ENCODE assay signal across 23 cellular contexts in genomic region chr5:2876183-2876582, GRCh38.
DNase-seq lines count a peak whose midpoint lies in the region; ATAC-seq, FAIRE-seq and TF ChIP-seq lines count a peak whose summit lies in the region.
"Had no signal": no experiment of that assay in that cellular context is flagged by ENCODE, and none has a peak within 500 bp of the region (broad histone marks: within the 10 kb centered on the region; RNA-seq: fewer than 3 reads in every experiment).

No MANE protein-coding gene starts in this region.

- no peaks in the 10 kb centered on the region for H3K79me1 ChIP-seq in trophoblast cell (ENCODE audit: low read length)

- H3K4me2 ChIP-seq in trophoblast cell (ENCODE audit: low read length): no peak overlapping the region

- 79% methylated on average over 5 of the region's 6 CpGs for WGBS in esophagus muscularis mucosa
- WGBS in trophoblast cell (ENCODE audit: extremely low coverage, insufficient coverage, insufficient read length): no CpG with 5 or more reads among the region's 6 CpGs

- no peak for TF ChIP-seq CTCF in right atrium auricular region (IDR thresholded peaks at IDR 0.05)
- TF ChIP-seq CTCF in esophagus muscularis mucosa (IDR thresholded peaks at IDR 0.05): no peak
- no peak for TF ChIP-seq CTCF in vagina (IDR thresholded peaks at IDR 0.05)
- no peak for TF ChIP-seq CTCF in WERI-Rb-1 (IDR thresholded peaks at IDR 0.05; ENCODE audit: low read depth, low read length)
- TF ChIP-seq CTCF in D721Med (IDR thresholded peaks at IDR 0.05; ENCODE audit: insufficient read depth, missing control alignments): no peak

- no peak overlapping the region for H3K4ac ChIP-seq in trophoblast cell (ENCODE audit: low read depth, low read length)

- DNase-seq in right atrium auricular region (ENCODE audit: low spot score) (peak; percentile 30), Right ventricle myocardium inferior (ENCODE audit: missing footprints) (no peak), esophagus muscularis mucosa (ENCODE audit: extremely low spot score) (peak; percentile 64), trophoblast cell (no peak), vagina (ENCODE audit: extremely low spot score in 2 of 2) (peak; percentile 58), WERI-Rb-1 (no peak), D721Med (ENCODE audit: insufficient read length, low spot score) (no peak), NK-92 (lab: John Stamatoyannopoulos, UW; ENCODE audit: unreplicated experiment) (no peak)
- DNase-seq: GOT3, KG1, MG63, NCI-H1105 treated with DMSO at 0.1 percent for 48 hours, NCI-H146, NCI-H1930, NCI-H2107, NCI-H526, NCI-H82, Peyer's patch, SIG-M5 had no signal

- H2BK5ac ChIP-seq in trophoblast cell (ENCODE audit: low read depth, low read length, poor library complexity): no peak overlapping the region

- no peak overlapping the region for H2AK5ac ChIP-seq in trophoblast cell (ENCODE audit: low read length)

- H3K36me3 ChIP-seq in right atrium auricular region: no peaks in the 10 kb centered on the region
- no peaks in the 10 kb centered on the region for H3K36me3 ChIP-seq in esophagus muscularis mucosa
- H3K36me3 ChIP-seq in trophoblast cell (ENCODE audit: control insufficient read depth in 1 of 2, insufficient read depth in 2 of 2, low read length in 2 of 2): no peaks in the 10 kb centered on the region
- H3K36me3 ChIP-seq in vagina: no peaks in the 10 kb centered on the region
- no peaks in the 10 kb centered on the region for H3K36me3 ChIP-seq in WERI-Rb-1
- H3K36me3 ChIP-seq: MG63, Peyer's patch had no signal

- H3K27ac ChIP-seq in right atrium auricular region (no peak overlapping the region), esophagus muscularis mucosa (replicated peaks in 1 of 4) (no peak overlapping the region), trophoblast cell (ENCODE audit: low read depth, low read length) (no peak overlapping the region), vagina (no peak overlapping the region), WERI-Rb-1 (no peak overlapping the region)
- H3K27ac ChIP-seq: 22Rv1, Peyer's patch, SK-N-MC had no signal

- H3K79me2 ChIP-seq in trophoblast cell (ENCODE audit: control insufficient read depth, insufficient read depth, low read length, poor library complexity): no peaks in the 10 kb centered on the region

- no peak overlapping the region for H4K8ac ChIP-seq in trophoblast cell (ENCODE audit: low read depth, low read length)

- H2AFZ ChIP-seq in trophoblast cell (ENCODE audit: insufficient read depth, low read length, poor library complexity): no peak overlapping the region

- intact Hi-C loops in Right ventricle myocardium inferior (cut with DNase I): no loop called here
- intact Hi-C loops in esophagus muscularis mucosa (cut with DNase I): no loop called here
- intact Hi-C loops in vagina (cut with DNase I): no loop called here

- H3K4me1 ChIP-seq in right atrium auricular region (no peaks in the 10 kb centered on the region), esophagus muscularis mucosa (no peaks in the 10 kb centered on the region), trophoblast cell (ENCODE audit: control insufficient read depth in 1 of 2, insufficient read depth in 2 of 2, low read length in 2 of 2) (no peaks in the 10 kb centered on the region), vagina (no peaks in the 10 kb centered on the region)
- H3K4me1 ChIP-seq: Peyer's patch had no signal

- H3K9me3 ChIP-seq in right atrium auricular region: peaks cover 0 to 14% of the 10 kb centered on the region in 2 donors
- peaks cover 0 to 23% (median 13%) of the 10 kb centered on the region in 4 donors for H3K9me3 ChIP-seq in esophagus muscularis mucosa
- H3K9me3 ChIP-seq in trophoblast cell (ENCODE audit: insufficient read depth, low read depth, low read length): peaks cover 1% of the 10 kb centered on the region
- peaks cover 4% of the 10 kb centered on the region for H3K9me3 ChIP-seq in vagina
- H3K9me3 ChIP-seq in WERI-Rb-1 (ENCODE audit: severe bottlenecking): peaks cover 16% of the 10 kb centered on the region

- no peak overlapping the region for H3K23ac ChIP-seq in trophoblast cell (ENCODE audit: low read length)

- FAIRE-seq in D721Med (lab: Jason Lieb, UNC): no peak
- FAIRE-seq: GM18507 had no signal

- no peak overlapping the region for H3K9ac ChIP-seq in trophoblast cell (ENCODE audit: low read length)

- H3K27me3 ChIP-seq in right atrium auricular region: no peaks in the 10 kb centered on the region
- no peaks in the 10 kb centered on the region for H3K27me3 ChIP-seq in esophagus muscularis mucosa
- no peaks in the 10 kb centered on the region for H3K27me3 ChIP-seq in trophoblast cell (ENCODE audit: insufficient read depth, low read length)
- H3K27me3 ChIP-seq in vagina: no peaks in the 10 kb centered on the region
- H3K27me3 ChIP-seq in WERI-Rb-1 (ENCODE audit: insufficient read depth, low read depth, severe bottlenecking): no peaks in the 10 kb centered on the region
- H3K27me3 ChIP-seq: MG63, Peyer's patch had no signal

- TF ChIP-seq POLR2A in esophagus muscularis mucosa (IDR thresholded peaks at IDR 0.05; ENCODE audit: low read depth) (no peak), vagina (IDR thresholded peaks at IDR 0.05) (no peak)

- no peak overlapping the region for H4K12ac ChIP-seq in trophoblast cell (ENCODE audit: low read depth, low read length)

- no peak overlapping the region for H3K18ac ChIP-seq in trophoblast cell (ENCODE audit: low read length)

- H4K91ac ChIP-seq in trophoblast cell (ENCODE audit: low read depth, low read length): no peak overlapping the region

- TF ChIP-seq EP300 in esophagus muscularis mucosa (IDR thresholded peaks at IDR 0.05): no peak

- no peak overlapping the region for H2BK120ac ChIP-seq in trophoblast cell (ENCODE audit: insufficient read depth, low read length, poor library complexity)

- H3K4me3 ChIP-seq in right atrium auricular region (no peak overlapping the region), esophagus muscularis mucosa (no peak overlapping the region), trophoblast cell (ENCODE audit: low read depth, low read length) (peak overlapping the region; percentile 18), vagina (no peak overlapping the region), WERI-Rb-1 (ENCODE audit: low read depth, low read length) (no peak overlapping the region)
- H3K4me3 ChIP-seq: MG63, Peyer's patch, SK-N-MC had no signal

- no peak overlapping the region for H3K14ac ChIP-seq in trophoblast cell (ENCODE audit: low read length)

- no peak overlapping the region for H2BK12ac ChIP-seq in trophoblast cell (ENCODE audit: low read length)

- no peak for ATAC-seq in Right ventricle myocardium inferior
- ATAC-seq: HCT116 had no signal

Comparison
In these comparisons a context has a peak if more than half of its experiments do, and no peak if none do; other contexts are left out.
1. DNase-seq: peak in right atrium auricular region (single experiment), esophagus muscularis mucosa (single experiment) and vagina (2 of 2); none in Right ventricle myocardium inferior (single experiment), trophoblast cell (0 of 2), WERI-Rb-1 (single experiment), D721Med (single experiment) and NK-92 (single experiment).